ENCODE assay signal across 11 cellular contexts in the genomic region with DNA sequence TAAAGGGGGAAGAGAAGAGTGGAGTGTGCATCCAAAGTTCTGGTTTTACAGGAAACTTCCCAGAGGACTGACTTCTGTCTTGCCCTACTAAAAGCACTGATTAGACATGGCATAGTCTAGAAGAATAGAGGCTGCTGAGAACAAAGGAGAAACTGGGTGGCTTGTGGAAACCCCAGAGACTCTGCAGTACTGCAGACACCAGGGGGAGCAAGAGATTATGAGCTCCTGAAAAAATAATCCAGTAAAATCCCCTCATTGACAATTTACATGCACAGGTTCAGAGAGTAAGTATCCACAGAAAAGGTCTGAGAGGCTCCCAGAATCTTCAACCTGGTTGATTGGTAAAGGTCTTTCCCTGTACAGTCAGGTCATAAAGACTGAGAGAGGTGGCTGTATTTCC. TPM values are rescaled to one million over a fixed set of nuclear protein-coding genes. Genes with fewer than 3 reads are reported as not detected.
A peak's percentile ranks its signal among the peaks of the same experiment; 100 is the strongest.
DNase-seq lines count a peak whose midpoint lies in the region; ATAC-seq and TF ChIP-seq lines count a peak whose summit lies in the region.
"Had no signal": no experiment of that assay in that cellular context is flagged by ENCODE, and none has a peak within 500 bp of the region (broad histone marks: within the 10 kb centered on the region; RNA-seq: fewer than 3 reads in every experiment).

No MANE protein-coding gene starts in this region.

- H3K18ac ChIP-seq in mesenchymal stem cell (ENCODE audit: low read depth in 1 of 2, low read length in 2 of 2): no peak overlapping the region

- no peak overlapping the region for H2BK15ac ChIP-seq in mesenchymal stem cell (ENCODE audit: low read depth, poor library complexity, severe bottlenecking)

- no peak overlapping the region for H2AFZ ChIP-seq in mesenchymal stem cell (ENCODE audit: low read depth, low read length)
- no peak overlapping the region for H2AFZ ChIP-seq in osteoblast (ENCODE audit: low read length)

- no peak overlapping the region for H4K8ac ChIP-seq in mesenchymal stem cell (ENCODE audit: low read length)

- no peak overlapping the region for H2BK120ac ChIP-seq in mesenchymal stem cell (ENCODE audit: low read depth, low read length)

- H3K79me2 ChIP-seq in osteoblast (ENCODE audit: insufficient read depth, low read length): no peaks in the 10 kb centered on the region

- H3K9ac ChIP-seq in mesenchymal stem cell (ENCODE audit: low read length): no peak overlapping the region

- H3K4me3 ChIP-seq in astrocyte of the cerebellum (ENCODE audit: low read depth, low read length) (no peak overlapping the region), mesenchymal stem cell (ENCODE audit: insufficient read depth in 1 of 2, low read depth in 1 of 2, low read length in 2 of 2) (no peak overlapping the region), left lung (no peak overlapping the region), osteoblast (ENCODE audit: insufficient read depth, low read length) (no peak overlapping the region)
- H3K4me3 ChIP-seq: vagina had no signal

- H2BK5ac ChIP-seq in mesenchymal stem cell (ENCODE audit: low read depth, low read length, poor library complexity, severe bottlenecking): no peak overlapping the region

- H3K23ac ChIP-seq in mesenchymal stem cell (ENCODE audit: low read length in 2 of 2): no peak overlapping the region

- no peak for ATAC-seq in GM21528 (IDR thresholded peaks at IDR 0.05; ENCODE audit: low FRiP score, unreplicated experiment)
- ATAC-seq in left lung: no peak
- ATAC-seq in HG03469 (IDR thresholded peaks at IDR 0.05; ENCODE audit: unreplicated experiment): no peak

- no peak overlapping the region for H4K91ac ChIP-seq in mesenchymal stem cell (ENCODE audit: low read length)

- no peak overlapping the region for H2AK5ac ChIP-seq in mesenchymal stem cell (ENCODE audit: low read length, severe bottlenecking)

- DNase-seq in ELF-1 (ENCODE audit: low read depth, low spot score) (peak; percentile 43), HT1080 (ENCODE audit: low read depth) (peak; percentile 15), astrocyte of the cerebellum (ENCODE audit: low read depth) (peak; percentile 5), mesenchymal stem cell (peak; percentile 7), left lung (no peak), osteoblast (ENCODE audit: insufficient read length, low spot score, missing footprints) (no peak)
- DNase-seq: activated effector memory CD4-positive, alpha-beta T cell treated with Interleukin-2 at 50 U/mL for 16 hours; SHP77 had no signal

- H3K9me3 ChIP-seq in mesenchymal stem cell (ENCODE audit: control insufficient read depth, low read length) (peaks cover 6% of the 10 kb centered on the region), left lung (no peaks in the 10 kb centered on the region), osteoblast (ENCODE audit: low read depth, low read length) (no peaks in the 10 kb centered on the region)
- H3K9me3 ChIP-seq: vagina had no signal

- no peak overlapping the region for H3K4me2 ChIP-seq in mesenchymal stem cell (ENCODE audit: low read length, poor library complexity, severe bottlenecking)
- H3K4me2 ChIP-seq in osteoblast (ENCODE audit: insufficient read depth, low read length): no peak overlapping the region

- H3K14ac ChIP-seq in mesenchymal stem cell (ENCODE audit: low read length in 2 of 2): no peak overlapping the region

- no peaks in the 10 kb centered on the region for H3K4me1 ChIP-seq in mesenchymal stem cell (ENCODE audit: control insufficient read depth, insufficient read depth, low read depth, low read length)
- H3K4me1 ChIP-seq in left lung: no peaks in the 10 kb centered on the region
- no peaks in the 10 kb centered on the region for H3K4me1 ChIP-seq in osteoblast (ENCODE audit: insufficient read depth, low read length)
- H3K4me1 ChIP-seq: vagina had no signal

- H3K36me3 ChIP-seq in mesenchymal stem cell (ENCODE audit: control insufficient read depth in 1 of 2, insufficient read depth in 2 of 2, low read depth in 1 of 2, low read length in 2 of 2) (no peaks in the 10 kb centered on the region), left lung (no peaks in the 10 kb centered on the region), osteoblast (ENCODE audit: insufficient read depth, low read length) (no peaks in the 10 kb centered on the region)
- H3K36me3 ChIP-seq: vagina had no signal

- no peak overlapping the region for H3K4ac ChIP-seq in mesenchymal stem cell (ENCODE audit: low read depth in 1 of 2, low read length in 2 of 2)

- H2BK12ac ChIP-seq in mesenchymal stem cell (ENCODE audit: low read length in 2 of 2): no peak overlapping the region

- in situ Hi-C loops in astrocyte of the cerebellum (cut with HindIII; ENCODE audit: low sequenced_read_pairs): no loop called here

- H3K27ac ChIP-seq in mesenchymal stem cell (ENCODE audit: low read length, poor library complexity, severe bottlenecking) (no peak overlapping the region), left lung (no peak overlapping the region), osteoblast (ENCODE audit: low read depth, low read length) (no peak overlapping the region)
- H3K27ac ChIP-seq: vagina had no signal

- no peaks in the 10 kb centered on the region for H3K79me1 ChIP-seq in mesenchymal stem cell (replicated peaks; ENCODE audit: low read length, poor library complexity, severe bottlenecking)

- H3K27me3 ChIP-seq in mesenchymal stem cell (ENCODE audit: control insufficient read depth in 1 of 2, insufficient read depth in 1 of 2, low read length in 2 of 2) (no peaks in the 10 kb centered on the region), left lung (no peaks in the 10 kb centered on the region), osteoblast (ENCODE audit: insufficient read depth, low read length) (no peaks in the 10 kb centered on the region)
- H3K27me3 ChIP-seq: vagina had no signal

- peak; percentile 66 for TF ChIP-seq CTCF in astrocyte of the cerebellum (IDR thresholded peaks at IDR 0.05; ENCODE audit: low read depth, low read length, missing control alignments)
- no peak for TF ChIP-seq CTCF in left lung (IDR thresholded peaks at IDR 0.05)
- TF ChIP-seq CTCF in osteoblast (IDR thresholded peaks at IDR 0.05; ENCODE audit: extremely low read depth, low read depth, low read length): no peak

- H4K20me1 ChIP-seq in osteoblast (ENCODE audit: insufficient read depth, low read length): no peaks in the 10 kb centered on the region

- intact Hi-C loops in left lung (cut with DNase I): no loop called here

RNA-seq across cellular contexts. Expression of a gene that starts 48.7 kb away (rescaled TPM):
- total RNA-seq in HT1080 (2014; rRNA removed; shearing (Covaris generic)): not detected in 2 replicates
- polyA plus RNA-seq in HT1080 (2015; cell fraction: cytosol; rRNA removed): not detected in 2 replicates
- not detected in 2 replicates for polyA plus RNA-seq in HT1080 (2015; cell fraction: nucleus; rRNA removed)
- polyA plus RNA-seq in mesenchymal stem cell (2013, experiment 1 of 2): not detected
- polyA plus RNA-seq in mesenchymal stem cell (2013, experiment 2 of 2): 0.01 TPM
- total RNA-seq in left lung: not detected
- total RNA-seq in osteoblast: not detected in 2 replicates

Comparison
In these comparisons a context has a peak if more than half of its experiments do, and no peak if none do; other contexts are left out.
1. DNase-seq: peak in ELF-1 (single experiment), HT1080 (single experiment), astrocyte of the cerebellum (single experiment) and mesenchymal stem cell (single experiment); none in left lung (0 of 2) and osteoblast (single experiment).